In genomic region chr9:20558609-20559016, GRCh38 we compare ENCODE assay signal across 10 cellular contexts.
DNase-seq lines count a peak whose midpoint lies in the region; ATAC-seq and TF ChIP-seq lines count a peak whose summit lies in the region.
"Had no signal": no experiment of that assay in that cellular context is flagged by ENCODE, and none has a peak within 500 bp of the region (broad histone marks: within the 10 kb centered on the region; RNA-seq: fewer than 3 reads in every experiment).

No MANE protein-coding gene starts in this region.

- H3K27ac Mint-ChIP-seq in T-helper 1 cell treated with Interleukin-12 subunit alpha and Interleukin-12 subunit beta and Interleukin-4 antibody, amounts not matched to agents 30 μg/mL and 1 μg/mL, for 36 hours, result peak overlapping the region; percentile 77
- peak overlapping the region; percentile 59 to 92 for H3K27ac Mint-ChIP-seq in stimulated activated naive CD8-positive, alpha-beta T cell treated with anti-CD3 and anti-CD28 coated beads, Interleukin-15, amount 100 ng/mL, for 72 hours

- H2AFZ ChIP-seq in Karpas-422 (ENCODE audit: low read length), result no peak overlapping the region

- H4K20me1 ChIP-seq in Karpas-422 (ENCODE audit: insufficient read depth, low read depth, low read length), result peaks cover 21% of the 10 kb centered on the region

- H3K4me1 Mint-ChIP-seq in T-helper 1 cell treated with Interleukin-12 subunit alpha and Interleukin-12 subunit beta and Interleukin-4 antibody, amounts not matched to agents 30 μg/mL and 1 μg/mL, for 36 hours (ENCODE audit: low read depth), result peaks cover 80% of the 10 kb centered on the region
- H3K4me1 Mint-ChIP-seq in stimulated activated naive CD8-positive, alpha-beta T cell treated with anti-CD3 and anti-CD28 coated beads, Interleukin-15, amount 100 ng/mL, for 72 hours, result peaks cover 89% of the 10 kb centered on the region

- no peak overlapping the region for H3K4me3 ChIP-seq in fibroblast of villous mesenchyme (ENCODE audit: low read depth, low read length)
- no peak overlapping the region for H3K4me3 ChIP-seq in Karpas-422 (ENCODE audit: low read length)
- H3K4me3 ChIP-seq in vagina, result no peak overlapping the region

- TF ChIP-seq CTCF in fibroblast of villous mesenchyme (IDR thresholded peaks at IDR 0.05; ENCODE audit: insufficient read depth, low read depth, low read length) (no peak), vagina (IDR thresholded peaks at IDR 0.05) (no peak)

- no peaks in the 10 kb centered on the region for H3K79me2 ChIP-seq in Karpas-422 (ENCODE audit: low read length)

- H3K9me3 Mint-ChIP-seq in T-helper 1 cell treated with Interleukin-12 subunit alpha and Interleukin-12 subunit beta and Interleukin-4 antibody, amounts not matched to agents 30 μg/mL and 1 μg/mL, for 36 hours, result no peaks in the 10 kb centered on the region
- no peaks in the 10 kb centered on the region for H3K9me3 Mint-ChIP-seq in stimulated activated naive CD8-positive, alpha-beta T cell treated with anti-CD3 and anti-CD28 coated beads, Interleukin-15, amount 100 ng/mL, for 72 hours

- no peak for TF ChIP-seq POLR2A in vagina (IDR thresholded peaks at IDR 0.05)

- peaks cover 10% of the 10 kb centered on the region for H3K4me1 ChIP-seq in Karpas-422 (ENCODE audit: low read length)
- peaks cover 30% of the 10 kb centered on the region for H3K4me1 ChIP-seq in vagina

- no peaks in the 10 kb centered on the region for H3K9me3 ChIP-seq in Karpas-422 (ENCODE audit: low read length)
- no peaks in the 10 kb centered on the region for H3K9me3 ChIP-seq in vagina

- H3K36me3 Mint-ChIP-seq in T-helper 1 cell treated with Interleukin-12 subunit alpha and Interleukin-12 subunit beta and Interleukin-4 antibody, amounts not matched to agents 30 μg/mL and 1 μg/mL, for 36 hours (ENCODE audit: low read depth), result peaks cover 4% of the 10 kb centered on the region

- H3K27ac ChIP-seq in Karpas-422 (ENCODE audit: low read length) (no peak overlapping the region), vagina (no peak overlapping the region)
- H3K27ac ChIP-seq: C4-2B had no signal

- no peaks in the 10 kb centered on the region for H3K27me3 Mint-ChIP-seq in T-helper 1 cell treated with Interleukin-12 subunit alpha and Interleukin-12 subunit beta and Interleukin-4 antibody, amounts not matched to agents 30 μg/mL and 1 μg/mL, for 36 hours (ENCODE audit: low read depth)
- no peaks in the 10 kb centered on the region for H3K27me3 Mint-ChIP-seq in stimulated activated naive CD8-positive, alpha-beta T cell treated with anti-CD3 and anti-CD28 coated beads, Interleukin-15, amount 100 ng/mL, for 72 hours

- no peaks in the 10 kb centered on the region for H3K9me2 ChIP-seq in Karpas-422 (replicated peaks; ENCODE audit: insufficient read depth, low read length)

- peak overlapping the region; percentile 50 for H3K4me3 Mint-ChIP-seq in T-helper 1 cell treated with Interleukin-12 subunit alpha and Interleukin-12 subunit beta and Interleukin-4 antibody, amounts not matched to agents 30 μg/mL and 1 μg/mL, for 36 hours
- peak overlapping the region; percentile 37 to 60 for H3K4me3 Mint-ChIP-seq in stimulated activated naive CD8-positive, alpha-beta T cell treated with anti-CD3 and anti-CD28 coated beads, Interleukin-15, amount 100 ng/mL, for 72 hours

- H3K36me3 ChIP-seq in Karpas-422 (ENCODE audit: insufficient read depth, low read length) (no peaks in the 10 kb centered on the region), vagina (no peaks in the 10 kb centered on the region)

- no peak overlapping the region for H3K4me2 ChIP-seq in Karpas-422 (ENCODE audit: low read depth, low read length, poor library complexity, severe bottlenecking)

- peak; percentile 93 for ATAC-seq in stimulated activated naive CD8-positive, alpha-beta T cell treated with anti-CD3 and anti-CD28 coated beads, Interleukin-15, amount 100 ng/mL, for 72 hours
- ATAC-seq in GM18870 (IDR thresholded peaks at IDR 0.05; ENCODE audit: unreplicated experiment), result no peak

- H3K27me3 ChIP-seq in Karpas-422 (ENCODE audit: low read length) (no peaks in the 10 kb centered on the region), vagina (no peaks in the 10 kb centered on the region)

- DNase-seq in activated CD4-positive, alpha-beta T cell treated with anti-CD3 and anti-CD28 coated beads for 4 hours, result peak; percentile 5 to 22
- no peak for DNase-seq in activated CD4-positive, alpha-beta T cell treated with anti-CD3 and anti-CD28 coated beads for 1 hour
- DNase-seq in fibroblast of villous mesenchyme (ENCODE audit: low read depth), result peak; percentile 79
- peak; percentile 30 to 64 for DNase-seq in stimulated activated naive CD8-positive, alpha-beta T cell treated with anti-CD3 and anti-CD28 coated beads, Interleukin-15, amount 100 ng/mL, for 72 hours
- no peak for DNase-seq in Karpas-422
- no peak for DNase-seq in vagina (ENCODE audit: extremely low spot score in 2 of 2)
- DNase-seq: NCI-H2171 treated with DMSO at 0.1 percent for 48 hours had no signal

- no peak overlapping the region for H3K9ac ChIP-seq in Karpas-422 (ENCODE audit: low read length)

- intact Hi-C loops in vagina (cut with DNase I), result no loop called here

Comparison
In these comparisons a context has a peak if more than half of its experiments do, and no peak if none do; other contexts are left out.
1. DNase-seq: peak in activated CD4-positive, alpha-beta T cell treated with anti-CD3 and anti-CD28 coated beads for 4 hours (2 of 2), fibroblast of villous mesenchyme (single experiment) and stimulated activated naive CD8-positive, alpha-beta T cell treated with anti-CD3 and anti-CD28 coated beads, Interleukin-15, amount 100 ng/mL, for 72 hours (2 of 2); none in activated CD4-positive, alpha-beta T cell treated with anti-CD3 and anti-CD28 coated beads for 1 hour (single experiment), Karpas-422 (single experiment) and vagina (0 of 2).